Comparison of ENCODE assay signal across 13 cellular contexts in the genomic region with DNA sequence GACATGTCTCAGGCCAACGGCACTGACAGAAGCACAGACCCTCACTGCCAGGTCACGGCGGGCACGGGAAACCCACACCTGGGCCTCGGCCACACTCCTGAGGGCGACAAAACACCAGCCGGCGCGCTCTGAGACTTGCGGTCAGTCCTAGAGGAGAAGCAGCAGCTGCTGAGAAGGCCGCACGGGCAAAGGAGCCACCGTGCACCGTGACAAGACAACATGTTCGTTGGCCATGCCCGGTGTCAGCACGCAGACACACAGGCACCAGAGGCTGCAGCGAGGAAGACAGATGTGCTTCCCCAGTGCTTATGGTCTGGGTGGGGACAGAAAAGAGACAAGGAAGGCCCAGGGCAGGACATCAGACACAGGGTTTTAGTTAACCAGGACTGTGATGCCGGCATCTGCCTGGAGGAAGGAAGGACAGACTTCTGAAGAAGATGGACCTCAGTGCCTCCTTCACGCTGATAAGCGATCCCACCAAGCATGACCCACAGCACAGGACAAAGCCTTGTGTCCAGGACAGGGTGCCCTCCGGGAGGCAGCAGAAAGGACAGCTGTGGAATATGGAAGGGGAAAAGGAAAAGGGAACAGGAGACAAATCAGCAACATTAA.
DNase-seq lines count a peak whose midpoint lies in the region; ATAC-seq and TF ChIP-seq lines count a peak whose summit lies in the region.
"Had no signal": no experiment of that assay in that cellular context is flagged by ENCODE, and none has a peak within 500 bp of the region (broad histone marks: within the 10 kb centered on the region; RNA-seq: fewer than 3 reads in every experiment).

No MANE protein-coding gene starts in this region.

- ATAC-seq in IMR-90 (ENCODE audit: low read depth): no peak

- CTCF ChIA-PET in IMR-90 (lab: Yijun Ruan, JAX): no interaction called here

- no peak for TF ChIP-seq RAD21 in IMR-90 (IDR thresholded peaks at IDR 0.05; ENCODE audit: low read length)

- no peak overlapping the region for H3K4me3 ChIP-seq in IMR-90 (ENCODE audit: insufficient read depth, low read depth, low read length)
- H3K4me3 ChIP-seq: dorsolateral prefrontal cortex, testis had no signal

- no TSS peak for BruUV-seq in IMR-90 (replicated peaks; lab: Mats Ljungman, UMichigan)

- no peak overlapping the region for H3K18ac ChIP-seq in IMR-90 (ENCODE audit: low read depth, low read length)

- dilution Hi-C loops in IMR-90 (cut with HindIII; ENCODE audit: low sequenced_read_pairs, unreplicated experiment): no loop called here

- H2BK120ac ChIP-seq in IMR-90 (ENCODE audit: low read depth, low read length): no peak overlapping the region

- peak overlapping the region; percentile 68 for H2AK9ac ChIP-seq in IMR-90 (replicated peaks; ENCODE audit: low read depth, low read length, poor library complexity)

- H4K20me1 ChIP-seq in IMR-90 (ENCODE audit: insufficient read depth, low read length): peaks cover 100% of the 10 kb centered on the region

- H3K27me3 Mint-ChIP-seq in T-helper 1 cell treated with Interleukin-12 subunit alpha and Interleukin-12 subunit beta and Interleukin-4 antibody, amounts not matched to agents 30 μg/mL and 1 μg/mL, for 36 hours (ENCODE audit: low read depth): no peaks in the 10 kb centered on the region
- no peaks in the 10 kb centered on the region for H3K27me3 Mint-ChIP-seq in chondrocyte (ENCODE audit: low read depth)
- no peaks in the 10 kb centered on the region for H3K27me3 Mint-ChIP-seq in osteocyte (ENCODE audit: unreplicated experiment)

- peaks cover 37% of the 10 kb centered on the region for H3K4me1 ChIP-seq in IMR-90 (ENCODE audit: control insufficient read depth, insufficient read depth, low read length)

- H4K5ac ChIP-seq in IMR-90 (ENCODE audit: low read depth, low read length): no peak overlapping the region

- H2BK5ac ChIP-seq in IMR-90 (ENCODE audit: low read depth, low read length, poor library complexity, severe bottlenecking): no peak overlapping the region

- 0 out of 2 replicates have a peak, but pooled peaks cover 1% of the 10 kb centered on the region for H3K36me3 ChIP-seq in IMR-90 (ENCODE audit: control insufficient read depth, insufficient read depth, low read length)
- H3K36me3 ChIP-seq: WERI-Rb-1 had no signal

- peak overlapping the region; percentile 21 for H3K4me3 Mint-ChIP-seq in T-helper 1 cell treated with Interleukin-12 subunit alpha and Interleukin-12 subunit beta and Interleukin-4 antibody, amounts not matched to agents 30 μg/mL and 1 μg/mL, for 36 hours
- H3K4me3 Mint-ChIP-seq in chondrocyte (ENCODE audit: unreplicated experiment): no peak overlapping the region
- H3K4me3 Mint-ChIP-seq in osteocyte (ENCODE audit: unreplicated experiment): no peak overlapping the region

- H3K79me1 ChIP-seq in IMR-90 (ENCODE audit: low read depth in 1 of 2, low read length in 2 of 2): peaks cover 0 to 94% of the 10 kb centered on the region in 2 experiments; a peak in 2 of 4 replicates

- no peak overlapping the region for H3K9ac ChIP-seq in IMR-90 (ENCODE audit: low read depth, low read length)

- H2AFZ ChIP-seq in IMR-90 (replicated peaks; ENCODE audit: low read length, poor library complexity): peak overlapping the region; percentile 18

- no peak for DNase-seq in T-helper 1 cell
- DNase-seq in IMR-90: no peak
- DNase-seq in chondrocyte (ENCODE audit: low spot score): no peak
- no peak for DNase-seq in osteocyte (ENCODE audit: extremely low spot score, unreplicated experiment)
- no peak for DNase-seq in kidney tubule cell (ENCODE audit: low spot score)
- DNase-seq in occipital lobe (lab: John Stamatoyannopoulos, UW): no peak
- DNase-seq in stimulated activated CD4-positive, alpha-beta T cell treated with anti-CD3 and anti-CD28 coated beads, Interleukin-4, amount 100 ng/mL, for 4 hours: no peak
- DNase-seq: 8988T, dorsolateral prefrontal cortex, NCI-H345, testis, WERI-Rb-1 had no signal

- no peaks in the 10 kb centered on the region for H3K9me3 ChIP-seq in IMR-90 (ENCODE audit: control insufficient read depth, insufficient read depth, low read length)
- H3K9me3 ChIP-seq: testis had no signal

- POLR2A ChIA-PET in IMR-90 (lab: Charles Lee; ENCODE audit: unreplicated experiment): no interaction called here

- H3K4ac ChIP-seq in IMR-90 (ENCODE audit: low read depth, low read length): no peak overlapping the region

- no peak overlapping the region for H3K4me2 ChIP-seq in IMR-90 (ENCODE audit: low read depth, low read length)

- H3K4me1 Mint-ChIP-seq in T-helper 1 cell treated with Interleukin-12 subunit alpha and Interleukin-12 subunit beta and Interleukin-4 antibody, amounts not matched to agents 30 μg/mL and 1 μg/mL, for 36 hours (ENCODE audit: low read depth): peaks cover 75% of the 10 kb centered on the region
- H3K4me1 Mint-ChIP-seq in chondrocyte (ENCODE audit: low read depth): peaks cover 88% of the 10 kb centered on the region
- H3K4me1 Mint-ChIP-seq in osteocyte (ENCODE audit: unreplicated experiment): peaks cover 88% of the 10 kb centered on the region

- no peak overlapping the region for H3K56ac ChIP-seq in IMR-90 (ENCODE audit: extremely low read depth, insufficient read depth, low read length)

- in situ Hi-C loops in IMR-90 (cut with MboI; ENCODE audit: low sequenced_read_pairs): no loop called here

- no peak overlapping the region for H2BK20ac ChIP-seq in IMR-90 (ENCODE audit: low read depth, low read length)

- no peaks in the 10 kb centered on the region for H3K27me3 ChIP-seq in IMR-90 (ENCODE audit: control insufficient read depth, insufficient read depth, low read length)
- H3K27me3 ChIP-seq: dorsolateral prefrontal cortex, testis had no signal

- H2BK15ac ChIP-seq in IMR-90 (ENCODE audit: low read depth, low read length): no peak overlapping the region

- 70% methylated on average over 6 of the region's 22 CpGs; no CpG with 5 or more reads in 1 of the 2 experiments for WGBS in IMR-90 (ENCODE audit: extremely low coverage in 2 of 2, insufficient read length in 1 of 2), 2 experiments

- H4K91ac ChIP-seq in IMR-90 (ENCODE audit: insufficient read depth, low read depth, low read length): no peak overlapping the region

- no peaks in the 10 kb centered on the region for H3K9me3 Mint-ChIP-seq in T-helper 1 cell treated with Interleukin-12 subunit alpha and Interleukin-12 subunit beta and Interleukin-4 antibody, amounts not matched to agents 30 μg/mL and 1 μg/mL, for 36 hours
- no peaks in the 10 kb centered on the region for H3K9me3 Mint-ChIP-seq in chondrocyte (ENCODE audit: low read depth)
- H3K9me3 Mint-ChIP-seq in osteocyte (ENCODE audit: unreplicated experiment): no peaks in the 10 kb centered on the region

- intact Hi-C loops in IMR-90 (cut with micrococcal nuclease): no loop called here

- no peak overlapping the region; the same call in 1 of the 2 replicates for H3K23ac ChIP-seq in IMR-90 (ENCODE audit: low read depth, low read length)

- H4K8ac ChIP-seq in IMR-90 (ENCODE audit: low read depth in 2 of 2, low read length in 2 of 2): no peak overlapping the region

- H3K27ac Mint-ChIP-seq in T-helper 1 cell treated with Interleukin-12 subunit alpha and Interleukin-12 subunit beta and Interleukin-4 antibody, amounts not matched to agents 30 μg/mL and 1 μg/mL, for 36 hours: peak overlapping the region; percentile 71
- H3K27ac Mint-ChIP-seq in chondrocyte (ENCODE audit: unreplicated experiment) (peak overlapping the region; percentile 11), osteocyte (ENCODE audit: unreplicated experiment) (peak overlapping the region; percentile 66)

- H3K14ac ChIP-seq in IMR-90 (replicated peaks; ENCODE audit: low read depth, low read length): 0 out of 2 replicates have a peak overlapping the region, but pooled peaks have one; percentile 15

- peaks cover 67% of the 10 kb centered on the region for H3K9me1 ChIP-seq in IMR-90 (ENCODE audit: insufficient read depth, low read length)

- peaks cover 3% of the 10 kb centered on the region for H3K36me3 Mint-ChIP-seq in T-helper 1 cell treated with Interleukin-12 subunit alpha and Interleukin-12 subunit beta and Interleukin-4 antibody, amounts not matched to agents 30 μg/mL and 1 μg/mL, for 36 hours (ENCODE audit: low read depth)
- H3K36me3 Mint-ChIP-seq in chondrocyte (ENCODE audit: low read depth) (no peaks in the 10 kb centered on the region), osteocyte (ENCODE audit: unreplicated experiment) (no peaks in the 10 kb centered on the region)

- H2AK5ac ChIP-seq in IMR-90 (ENCODE audit: low read depth, low read length): peak overlapping the region; percentile 27; the same call in 1 of the 2 replicates

- TF ChIP-seq CTCF in IMR-90 (conservative IDR thresholded peaks at IDR 0.05; ENCODE audit: low read depth, low read length) (no peak), chondrocyte (IDR thresholded peaks at IDR 0.05) (no peak), osteocyte (IDR thresholded peaks at IDR 0.05) (no peak)

- no peak overlapping the region for H3K27ac ChIP-seq in IMR-90 (ENCODE audit: insufficient read depth, low read length)
- H3K27ac ChIP-seq: testis, WERI-Rb-1 had no signal

- no peak for TF ChIP-seq POLR2A in IMR-90 (IDR thresholded peaks at IDR 0.05; ENCODE audit: low read depth, low read length)

TF ChIP-seq in IMR-90, 13 proteins besides CTCF, POLR2A, EP300 and RAD21 (continues in another document):
- TF ChIP-seq BHLHE40 (IDR thresholded peaks at IDR 0.05; ENCODE audit: low read depth, low read length): no peak
- TF ChIP-seq FOS (IDR thresholded peaks at IDR 0.05; ENCODE audit: low read depth, low read length): no peak
- TF ChIP-seq USF2 (IDR thresholded peaks at IDR 0.05; ENCODE audit: low read depth, low read length): no peak
- TF ChIP-seq, protein P1, sequence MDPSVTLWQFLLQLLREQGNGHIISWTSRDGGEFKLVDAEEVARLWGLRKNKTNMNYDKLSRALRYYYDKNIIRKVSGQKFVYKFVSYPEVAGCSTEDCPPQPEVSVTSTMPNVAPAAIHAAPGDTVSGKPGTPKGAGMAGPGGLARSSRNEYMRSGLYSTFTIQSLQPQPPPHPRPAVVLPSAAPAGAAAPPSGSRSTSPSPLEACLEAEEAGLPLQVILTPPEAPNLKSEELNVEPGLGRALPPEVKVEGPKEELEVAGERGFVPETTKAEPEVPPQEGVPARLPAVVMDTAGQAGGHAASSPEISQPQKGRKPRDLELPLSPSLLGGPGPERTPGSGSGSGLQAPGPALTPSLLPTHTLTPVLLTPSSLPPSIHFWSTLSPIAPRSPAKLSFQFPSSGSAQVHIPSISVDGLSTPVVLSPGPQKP (IDR thresholded peaks at IDR 0.05; ENCODE audit: borderline replicate concordance, low read depth, low read length): no peak
- no peak for TF ChIP-seq MXI1 (IDR thresholded peaks at IDR 0.05; ENCODE audit: borderline replicate concordance, low read depth, low read length)
- no peak for TF ChIP-seq MAZ (IDR thresholded peaks at IDR 0.05; ENCODE audit: borderline replicate concordance, low read depth, low read length)
- TF ChIP-seq CHD1 (IDR thresholded peaks at IDR 0.05; ENCODE audit: low read depth, low read length): no peak

Comparison
In these comparisons a context has a peak if more than half of its experiments do, and no peak if none do; other contexts are left out.
1. H3K27ac Mint-ChIP-seq: peak in every context shown above with its lines; median percentile 71 in T-helper 1 cell treated with Interleukin-12 subunit alpha and Interleukin-12 subunit beta and Interleukin-4 antibody, amounts not matched to agents 30 μg/mL and 1 μg/mL, for 36 hours; 66 in osteocyte; 11 in chondrocyte.